In the genomic region with DNA sequence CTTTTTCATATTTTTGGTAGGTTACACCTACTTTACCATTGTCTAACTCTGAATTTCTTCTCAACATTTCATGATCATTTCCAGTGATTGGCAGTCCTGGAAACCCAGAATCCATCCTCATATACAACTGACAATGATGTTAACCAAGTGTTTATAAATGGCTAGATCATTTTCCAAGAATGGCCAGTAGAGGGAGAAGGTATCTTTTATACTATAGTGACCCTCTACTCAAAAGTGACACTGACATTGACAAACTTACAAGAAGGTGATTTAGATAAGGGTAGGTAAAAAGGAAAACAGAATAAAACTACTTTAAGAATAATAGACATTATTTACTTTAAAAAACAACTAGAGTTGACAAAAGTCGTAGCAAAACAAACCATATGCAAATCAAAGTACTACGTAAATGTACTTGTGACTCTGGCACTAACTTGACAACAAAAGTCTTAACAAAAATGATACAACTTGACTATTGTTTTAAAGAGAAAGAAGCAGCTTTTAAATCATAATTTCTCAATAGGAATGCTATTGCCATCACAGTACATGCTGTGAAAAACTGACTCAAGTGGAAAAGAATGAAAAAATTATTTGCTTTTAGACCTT, we compare ENCODE assay signal across 8 cellular contexts.
A peak's percentile ranks its signal among the peaks of the same experiment; 100 is the strongest.
DNase-seq lines count a peak whose midpoint lies in the region; ATAC-seq, FAIRE-seq and TF ChIP-seq lines count a peak whose summit lies in the region.

No MANE protein-coding gene starts in this region.

- peaks cover 11% of the 10 kb centered on the region for H3K36me3 Mint-ChIP-seq in HFFc6 (ENCODE audit: low read depth)

- no peak overlapping the region for H3K27ac ChIP-seq in kidney (ENCODE audit: low read depth in 2 of 2, low read length in 2 of 2)

- H3K36me3 ChIP-seq in kidney (ENCODE audit: control insufficient read depth in 1 of 2, insufficient read depth in 2 of 2, low read length in 2 of 2), result peaks cover 2 to 28% of the 10 kb centered on the region in 2 donors

- H3K4me1 ChIP-seq in kidney (ENCODE audit: control insufficient read depth in 1 of 2, insufficient read depth in 1 of 2, low read depth in 1 of 2, low read length in 2 of 2), result peaks cover 0 to 13% of the 10 kb centered on the region in 2 donors

- TF ChIP-seq CTCF in HFFc6 (IDR thresholded peaks at IDR 0.05) (peak; percentile 82), kidney (IDR thresholded peaks at IDR 0.05; ENCODE audit: borderline replicate concordance, extremely low read depth, insufficient read depth) (peak; percentile 32), GM13976 (IDR thresholded peaks at IDR 0.05; ENCODE audit: borderline replicate concordance, control extremely low read depth, extremely low read depth, insufficient read depth, missing control alignments) (no peak)

- no peak overlapping the region for H3K9ac ChIP-seq in kidney (ENCODE audit: low read length in 2 of 2)

- intact Hi-C loops in kidney (cut with DNase I), result no loop called here

- H3K9me3 ChIP-seq in kidney (ENCODE audit: control insufficient read depth in 1 of 2, low read length in 2 of 2), result no peaks in the 10 kb centered on the region

- no peaks in the 10 kb centered on the region for H3K9me3 Mint-ChIP-seq in HFFc6

- no peak overlapping the region for H3K4me3 ChIP-seq in kidney (ENCODE audit: low read length in 2 of 2)

- no peak overlapping the region for H3K27ac Mint-ChIP-seq in HFFc6

- FAIRE-seq in kidney (lab: Jason Lieb, UNC), result no peak

- no peaks in the 10 kb centered on the region for H3K27me3 Mint-ChIP-seq in HFFc6 (ENCODE audit: insufficient read depth)

- ATAC-seq in GM21515 (IDR thresholded peaks at IDR 0.05; ENCODE audit: unreplicated experiment) (no peak), GM18858 (IDR thresholded peaks at IDR 0.05; ENCODE audit: unreplicated experiment) (no peak)

- in situ Hi-C loops in GM13976 (cut with MboI; ENCODE audit: low sequenced_read_pairs, unreplicated experiment), result no loop called here

- H3K4me1 Mint-ChIP-seq in HFFc6 (ENCODE audit: low read depth), result peaks cover 12% of the 10 kb centered on the region

- no peak overlapping the region for H3K4me3 Mint-ChIP-seq in HFFc6

- DNase-seq in COR-L47 (lab: John Stamatoyannopoulos, UW) (peak; percentile 7), HFFc6 (no peak), SKM-1 treated with dmso at 0.1 percent for 144 hours (lab: John Stamatoyannopoulos, UW; ENCODE audit: unreplicated experiment) (peak; percentile 9), kidney (no peak), GM13976 (ENCODE audit: low spot score) (no peak)
- no peak for DNase-seq in activated naive CD4-positive, alpha-beta T cell treated with Interleukin-2 at 50 U/mL for 16 hours

Comparison
In these comparisons a context has a peak if more than half of its experiments do, and no peak if none do; other contexts are left out.
1. DNase-seq: peak in COR-L47 (single experiment) and SKM-1 treated with dmso at 0.1 percent for 144 hours (single experiment); none in HFFc6 (single experiment), kidney (single experiment), GM13976 (single experiment) and activated naive CD4-positive, alpha-beta T cell treated with Interleukin-2 at 50 U/mL for 16 hours (single experiment).